ENCODE assay signal across 19 cellular contexts in the genomic region with DNA sequence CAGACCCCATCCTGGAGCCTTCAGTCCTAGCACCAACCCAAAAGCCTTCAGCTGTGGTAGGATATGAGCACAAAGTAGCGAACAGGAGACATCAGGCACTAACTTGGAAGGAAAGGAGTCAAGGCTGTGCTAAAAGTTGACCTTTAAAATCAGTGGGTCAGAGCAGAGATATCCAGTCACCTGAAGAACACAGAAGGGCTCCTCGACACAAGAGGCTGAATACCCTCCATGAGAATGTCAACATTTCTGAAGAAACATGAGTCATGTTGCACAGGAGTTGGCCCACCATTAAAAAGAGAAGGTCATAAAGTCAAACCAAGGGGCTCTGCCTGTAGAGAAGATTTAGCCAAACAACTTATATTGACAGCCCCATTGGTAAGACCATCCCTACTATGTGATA.
A peak's percentile ranks its signal among the peaks of the same experiment; 100 is the strongest.
DNase-seq lines count a peak whose midpoint lies in the region; ATAC-seq and TF ChIP-seq lines count a peak whose summit lies in the region.
"Had no signal": no experiment of that assay in that cellular context is flagged by ENCODE, and none has a peak within 500 bp of the region (broad histone marks: within the 10 kb centered on the region; RNA-seq: fewer than 3 reads in every experiment).

No MANE protein-coding gene starts in this region.

- H3K4me3 ChIP-seq in SJSA1: no peak overlapping the region
- H3K4me3 ChIP-seq: GM12878, GM23338 had no signal

- ATAC-seq in activated CD8-positive, alpha-beta T cell treated with anti-CD3 and anti-CD28 coated beads for 36 hours: no peak
- ATAC-seq in HG03039 (IDR thresholded peaks at IDR 0.05; ENCODE audit: unreplicated experiment): no peak
- ATAC-seq: GM12878, GM23338, HCT116, HepG2 had no signal

- POLR2A ChIA-PET in activated CD8-positive, alpha-beta T cell treated with anti-CD3 and anti-CD28 coated beads for 36 hours (lab: Charles Lee): no interaction called here

- H3K27ac Mint-ChIP-seq in osteocyte (ENCODE audit: unreplicated experiment): no peak overlapping the region
- no peak overlapping the region for H3K27ac Mint-ChIP-seq in activated CD8-positive, alpha-beta T cell treated with anti-CD3 and anti-CD28 coated beads for 36 hours
- H3K27ac Mint-ChIP-seq: CD4-positive, alpha-beta T cell; HFFc6 had no signal

- H3K9me3 Mint-ChIP-seq in osteocyte (ENCODE audit: unreplicated experiment): no peaks in the 10 kb centered on the region
- no peaks in the 10 kb centered on the region for H3K9me3 Mint-ChIP-seq in activated CD8-positive, alpha-beta T cell treated with anti-CD3 and anti-CD28 coated beads for 36 hours
- H3K9me3 Mint-ChIP-seq: CD4-positive, alpha-beta T cell; HFFc6 had no signal

- no peaks in the 10 kb centered on the region for H3K9me3 ChIP-seq in SJSA1 (replicated peaks)
- H3K9me3 ChIP-seq: BE2C, Caco-2 had no signal

- no peaks in the 10 kb centered on the region for H3K36me3 ChIP-seq in SJSA1
- H3K36me3 ChIP-seq: BE2C had no signal

- no peaks in the 10 kb centered on the region for H3K27me3 ChIP-seq in SJSA1 (replicated peaks)
- H3K27me3 ChIP-seq: BE2C had no signal

- H3K4me3 Mint-ChIP-seq in osteocyte (ENCODE audit: unreplicated experiment): no peak overlapping the region
- no peak overlapping the region for H3K4me3 Mint-ChIP-seq in activated CD8-positive, alpha-beta T cell treated with anti-CD3 and anti-CD28 coated beads for 36 hours
- H3K4me3 Mint-ChIP-seq: CD4-positive, alpha-beta T cell; GM23338; HFFc6 had no signal

- peaks cover 15% of the 10 kb centered on the region for H3K4me1 Mint-ChIP-seq in osteocyte (ENCODE audit: unreplicated experiment)
- no peaks in the 10 kb centered on the region for H3K4me1 Mint-ChIP-seq in activated CD8-positive, alpha-beta T cell treated with anti-CD3 and anti-CD28 coated beads for 36 hours (ENCODE audit: low read depth)

- no peak for TF ChIP-seq CTCF in osteocyte (IDR thresholded peaks at IDR 0.05)
- TF ChIP-seq CTCF in activated CD8-positive, alpha-beta T cell treated with anti-CD3 and anti-CD28 coated beads for 36 hours (IDR thresholded peaks at IDR 0.05): no peak

- CTCF ChIA-PET in activated CD8-positive, alpha-beta T cell treated with anti-CD3 and anti-CD28 coated beads for 36 hours (lab: Charles Lee): no interaction called here

- intact Hi-C loops in activated CD8-positive, alpha-beta T cell treated with anti-CD3 and anti-CD28 coated beads for 36 hours (cut with micrococcal nuclease): no loop called here

- peaks cover 51% of the 10 kb centered on the region for H3K4me1 ChIP-seq in SJSA1 (replicated peaks)
- H3K4me1 ChIP-seq: BE2C had no signal

- peaks cover 3% of the 10 kb centered on the region for H3K36me3 Mint-ChIP-seq in osteocyte (ENCODE audit: unreplicated experiment)
- no peaks in the 10 kb centered on the region for H3K36me3 Mint-ChIP-seq in activated CD8-positive, alpha-beta T cell treated with anti-CD3 and anti-CD28 coated beads for 36 hours (ENCODE audit: low read depth)

- peak in 1 of 2 experiments; percentile 21 for DNase-seq in SJSA1 (ENCODE audit: low read depth in 1 of 2, low spot score in 2 of 2)
- peak; percentile 31 for DNase-seq in kidney tubule cell (ENCODE audit: low spot score)
- DNase-seq in renal cortical epithelial cell (ENCODE audit: low read depth): peak; percentile 11
- no peak for DNase-seq in osteocyte (ENCODE audit: extremely low spot score, unreplicated experiment)
- no peak for DNase-seq in activated CD8-positive, alpha-beta T cell treated with anti-CD3 and anti-CD28 coated beads for 36 hours
- DNase-seq: ACHN; BE2C; C1 segment of cervical spinal cord; Caco-2; CD4-positive, alpha-beta T cell; DMS79 treated with DMSO at 0.1 percent for 48 hours; H7; HFFc6; KG1 had no signal

- H3K27ac ChIP-seq in SJSA1: peak overlapping the region; percentile 8; the same call in 1 of the 2 replicates

- H3K27me3 Mint-ChIP-seq in osteocyte (ENCODE audit: unreplicated experiment): no peaks in the 10 kb centered on the region
- no peaks in the 10 kb centered on the region for H3K27me3 Mint-ChIP-seq in activated CD8-positive, alpha-beta T cell treated with anti-CD3 and anti-CD28 coated beads for 36 hours
- H3K27me3 Mint-ChIP-seq: CD4-positive, alpha-beta T cell had no signal

Comparison
In these comparisons a context has a peak if more than half of its experiments do, and no peak if none do; other contexts are left out.
1. DNase-seq: peak in kidney tubule cell (single experiment) and renal cortical epithelial cell (single experiment); none in osteocyte (single experiment) and activated CD8-positive, alpha-beta T cell treated with anti-CD3 and anti-CD28 coated beads for 36 hours (single experiment).